In genomic region chr3:17027344-17027743, GRCh38 we compare ENCODE assay signal across 1 cellular context.
TF ChIP-seq lines count a peak whose summit lies in the region.

No MANE protein-coding gene starts in this region.

TF ChIP-seq in liver, 16 proteins besides CTCF, POLR2A, EP300 and RAD21 (continued from another document):
- TF ChIP-seq ZBTB33 (IDR thresholded peaks at IDR 0.05) (peak; percentile 70), SP1 (IDR thresholded peaks at IDR 0.05) (peak; percentile 81), FOXA2 (IDR thresholded peaks at IDR 0.05) (peak; percentile 78), TAF1 (conservative IDR thresholded peaks at IDR 0.05) (no peak), HNF4G (IDR thresholded peaks at IDR 0.05) (no peak), ATF3 (IDR thresholded peaks at IDR 0.05) (no peak), REST (IDR thresholded peaks at IDR 0.05) (peak; percentile 65), YY1 (IDR thresholded peaks at IDR 0.05) (peak; percentile 63), MAX (IDR thresholded peaks at IDR 0.05) (peak; percentile 53), GABPA (IDR thresholded peaks at IDR 0.05 in 1 of 2, conservative IDR thresholded peaks at IDR 0.05 in 1 of 2) (no peak), NR2F2 (IDR thresholded peaks at IDR 0.05) (no peak), JUND (IDR thresholded peaks at IDR 0.05) (peak in 1 of 2 donors; percentile 46), FOXA1 (IDR thresholded peaks at IDR 0.05) (peak; percentile 67), HNF4A (conservative IDR thresholded peaks at IDR 0.05) (peak; percentile 75 to 76)
TF ChIP-seq in liver: peak in this region for 10.
